Comparison of ENCODE assay signal across 8 cellular contexts in the genomic region with DNA sequence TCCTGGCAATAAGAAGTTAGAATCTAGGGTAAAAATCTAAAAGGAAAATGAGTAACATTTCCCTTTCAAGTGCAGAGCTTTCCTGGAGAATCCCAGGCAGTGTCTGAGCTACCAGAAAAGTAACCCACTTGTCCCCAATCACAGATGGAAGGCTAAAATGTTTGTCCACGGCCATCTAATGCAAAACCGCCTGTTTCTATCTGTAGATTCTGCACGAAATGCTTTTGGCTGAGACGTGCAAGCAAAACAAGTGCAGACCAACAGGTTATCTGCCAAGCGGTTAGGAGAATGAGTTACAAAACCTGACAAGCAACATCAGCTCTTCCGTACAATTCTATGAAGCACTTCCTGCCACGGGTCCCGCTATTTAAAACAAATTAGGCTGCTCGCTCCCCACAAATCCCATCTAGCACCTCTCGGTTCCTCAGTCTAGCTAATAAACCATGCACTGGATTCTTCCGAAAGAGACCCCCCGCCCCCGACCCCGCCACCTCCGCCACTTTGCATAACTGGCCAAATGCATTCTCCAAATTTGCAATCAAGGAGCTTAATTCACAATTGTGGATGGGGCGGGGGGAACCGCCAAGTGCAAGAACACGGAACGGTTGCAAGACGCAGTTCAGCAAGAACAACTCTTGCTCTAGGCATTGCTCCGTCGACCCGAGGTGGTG. TPM values are rescaled to one million over a fixed set of nuclear protein-coding genes. Genes with fewer than 3 reads are reported as not detected.
A peak's percentile ranks its signal among the peaks of the same experiment; 100 is the strongest.
DNase-seq lines count a peak whose midpoint lies in the region; ATAC-seq and TF ChIP-seq lines count a peak whose summit lies in the region.

No MANE protein-coding gene starts in this region.

- TF ChIP-seq CTCF in hepatocyte (IDR thresholded peaks at IDR 0.05; ENCODE audit: poor library complexity) (no peak), gastrocnemius medialis (IDR thresholded peaks at IDR 0.05 in 4 of 5, conservative IDR thresholded peaks at IDR 0.05 in 1 of 5) (no peak)

- H3K27me3 Mint-ChIP-seq in activated T-helper 2 cell treated with anti-CD3 and anti-CD28 coated beads, Interferon-gamma antibody, Interleukin-2, Interleukin-4, amounts not matched to agents 10 μg/mL and 5 μg/mL and 100 μg/mL, durations not matched to agents 14 hours and 24 hours and 36 hours (ENCODE audit: low read depth): peaks cover 8% of the 10 kb centered on the region

- H3K36me3 ChIP-seq in HAP-1 (replicated peaks) (peaks cover 13% of the 10 kb centered on the region; the same call in 1 of the 2 replicates), hepatocyte (replicated peaks; ENCODE audit: insufficient read depth, low read depth) (no peaks in the 10 kb centered on the region), gastrocnemius medialis (no peaks in the 10 kb centered on the region)

- peaks cover 54% of the 10 kb centered on the region for H3K79me2 ChIP-seq in hepatocyte

- TF ChIP-seq POLR2A in gastrocnemius medialis (IDR thresholded peaks at IDR 0.05): no peak

- DNase-seq in NCI-H1417 (lab: John Stamatoyannopoulos, UW) (peak in 2 of 3 experiments; percentile 45 to 68), NCI-H1417 treated with DMSO at 0.1 percent for 48 hours (lab: John Stamatoyannopoulos, UW) (no peak), HAP-1 (ENCODE audit: low spot score in 2 of 2) (peak in 1 of 2 experiments; percentile 11), NCI-H146 treated with DMSO at 0.1 percent for 48 hours (lab: John Stamatoyannopoulos, UW; ENCODE audit: unreplicated experiment) (peak; percentile 19), hepatocyte (ENCODE audit: low spot score) (peak; percentile 28), gastrocnemius medialis (no peak)
- DNase-seq in activated T-helper 2 cell treated with anti-CD3 and anti-CD28 coated beads, Interferon-gamma antibody, Interleukin-2, Interleukin-4, amounts not matched to agents 10 μg/mL and 5 μg/mL and 100 μg/mL, durations not matched to agents 14 hours and 24 hours and 36 hours (ENCODE audit: low spot score): peak; percentile 46
- DNase-seq in stimulated activated CD4-positive, alpha-beta T cell treated with anti-CD3 and anti-CD28 coated beads, Interleukin-2, amount 100 ng/mL, for 48 hours: no peak

- ATAC-seq in gastrocnemius medialis: no peak

- H3K4me1 Mint-ChIP-seq in activated T-helper 2 cell treated with anti-CD3 and anti-CD28 coated beads, Interferon-gamma antibody, Interleukin-2, Interleukin-4, amounts not matched to agents 10 μg/mL and 5 μg/mL and 100 μg/mL, durations not matched to agents 14 hours and 24 hours and 36 hours (ENCODE audit: low read depth): peaks cover 48% of the 10 kb centered on the region

- no peaks in the 10 kb centered on the region for H3K9me3 ChIP-seq in HAP-1
- no peaks in the 10 kb centered on the region for H3K9me3 ChIP-seq in hepatocyte (ENCODE audit: low read depth)
- H3K9me3 ChIP-seq in gastrocnemius medialis: no peaks in the 10 kb centered on the region

- H3K4me1 ChIP-seq in HAP-1 (peaks cover 16% of the 10 kb centered on the region), hepatocyte (ENCODE audit: insufficient read depth) (peaks cover 8% of the 10 kb centered on the region), gastrocnemius medialis (peaks cover 10% of the 10 kb centered on the region in 2 donors)

- H3K27me3 ChIP-seq in HAP-1 (ENCODE audit: low read depth) (0 out of 2 replicates have a peak, but pooled peaks cover 3% of the 10 kb centered on the region), hepatocyte (no peaks in the 10 kb centered on the region), gastrocnemius medialis (peaks cover 16 to 39% (median 24%) of the 10 kb centered on the region in 3 donors)

- in situ Hi-C loops in HAP-1 (cut with MboI; ENCODE audit: low sequenced_read_pairs) (no loop called here), gastrocnemius medialis (cut with MboI; ENCODE audit: low sequenced_read_pairs in 4 of 4) (no loop called here)

- H3K4me2 ChIP-seq in hepatocyte: peak overlapping the region; percentile 92

- H2AFZ ChIP-seq in hepatocyte: no peak overlapping the region

- 1% methylated on average over 22 of the region's 23 CpGs for WGBS in hepatocyte (ENCODE audit: low lambda C conversion rate, missing lambda C conversion rate)

- H4K20me1 ChIP-seq in hepatocyte (ENCODE audit: insufficient read depth, poor library complexity, severe bottlenecking): peaks cover 54% of the 10 kb centered on the region

- no peaks in the 10 kb centered on the region for H3K9me3 Mint-ChIP-seq in activated T-helper 2 cell treated with anti-CD3 and anti-CD28 coated beads, Interferon-gamma antibody, Interleukin-2, Interleukin-4, amounts not matched to agents 10 μg/mL and 5 μg/mL and 100 μg/mL, durations not matched to agents 14 hours and 24 hours and 36 hours

- intact Hi-C loops in activated T-helper 2 cell treated with anti-CD3 and anti-CD28 coated beads, Interferon-gamma antibody, Interleukin-2, Interleukin-4, amounts not matched to agents 10 μg/mL and 5 μg/mL and 100 μg/mL, durations not matched to agents 14 hours and 24 hours and 36 hours (cut with micrococcal nuclease): loop anchor here (1.0 to 5.0 kb wide), 4 partner anchors 12 to 200 kb away; a partner anchor contains a TSS
- intact Hi-C loops in gastrocnemius medialis (cut with DNase I; ENCODE audit: low total_unique reads): no loop called here

- H3K27ac Mint-ChIP-seq in activated T-helper 2 cell treated with anti-CD3 and anti-CD28 coated beads, Interferon-gamma antibody, Interleukin-2, Interleukin-4, amounts not matched to agents 10 μg/mL and 5 μg/mL and 100 μg/mL, durations not matched to agents 14 hours and 24 hours and 36 hours: peak overlapping the region; percentile 93

- peaks cover 42% of the 10 kb centered on the region for H3K36me3 Mint-ChIP-seq in activated T-helper 2 cell treated with anti-CD3 and anti-CD28 coated beads, Interferon-gamma antibody, Interleukin-2, Interleukin-4, amounts not matched to agents 10 μg/mL and 5 μg/mL and 100 μg/mL, durations not matched to agents 14 hours and 24 hours and 36 hours (ENCODE audit: low read depth)

- H3K4me3 ChIP-seq in HAP-1 (peak overlapping the region; percentile 98), hepatocyte (peak overlapping the region; percentile 51), gastrocnemius medialis (peak overlapping the region; percentile 75 to 97 (median 81))

- peak overlapping the region; percentile 93 for H3K4me3 Mint-ChIP-seq in activated T-helper 2 cell treated with anti-CD3 and anti-CD28 coated beads, Interferon-gamma antibody, Interleukin-2, Interleukin-4, amounts not matched to agents 10 μg/mL and 5 μg/mL and 100 μg/mL, durations not matched to agents 14 hours and 24 hours and 36 hours (ENCODE audit: low read depth)

- H3K9me2 ChIP-seq in hepatocyte (replicated peaks; ENCODE audit: insufficient read depth): no peaks in the 10 kb centered on the region

- peak overlapping the region; percentile 96 for H3K27ac ChIP-seq in hepatocyte
- H3K27ac ChIP-seq in gastrocnemius medialis: peak overlapping the region; percentile 82 to 89 (median 83)

RNA-seq across cellular contexts. Expression of a gene that starts 1.4 kb away (rescaled TPM):
- total RNA-seq in activated T-helper 2 cell treated with anti-CD3 and anti-CD28 coated beads, Interferon-gamma antibody, Interleukin-2, Interleukin-4, amounts not matched to agents 10 μg/mL and 5 μg/mL and 100 μg/mL, durations not matched to agents 14 hours and 24 hours and 36 hours: 122 and 133 TPM in 2 replicates
- total RNA-seq in hepatocyte: 144 and 158 TPM in 2 replicates
- 156 and 164 TPM in 2 replicates for polyA plus RNA-seq in hepatocyte
- 1 to 10 TPM; 5.6 to 7.2 (median 6.2) TPM for total RNA-seq in gastrocnemius medialis

Comparison
In these comparisons a context has a peak if more than half of its experiments do, and no peak if none do; other contexts are left out.
1. DNase-seq: peak in NCI-H1417 (2 of 3), NCI-H146 treated with DMSO at 0.1 percent for 48 hours (single experiment), activated T-helper 2 cell treated with anti-CD3 and anti-CD28 coated beads, Interferon-gamma antibody, Interleukin-2, Interleukin-4, amounts not matched to agents 10 μg/mL and 5 μg/mL and 100 μg/mL, durations not matched to agents 14 hours and 24 hours and 36 hours (single experiment) and hepatocyte (single experiment); none in NCI-H1417 treated with DMSO at 0.1 percent for 48 hours (single experiment), gastrocnemius medialis (0 of 2) and stimulated activated CD4-positive, alpha-beta T cell treated with anti-CD3 and anti-CD28 coated beads, Interleukin-2, amount 100 ng/mL, for 48 hours (0 of 2).
2. RNA of a gene that starts 1.4 kb away (total RNA-seq): 144 to 158 TPM in hepatocyte and 122 to 133 TPM in activated T-helper 2 cell treated with anti-CD3 and anti-CD28 coated beads, Interferon-gamma antibody, Interleukin-2, Interleukin-4, amounts not matched to agents 10 μg/mL and 5 μg/mL and 100 μg/mL, durations not matched to agents 14 hours and 24 hours and 36 hours; 5.6 to 7.2 TPM in gastrocnemius medialis; every median in the first group is over 10 times any median in the second.
3. Peak in every context shown above with its lines, with median percentiles within 50 percentile points of each other: H3K4me3 ChIP-seq.